In genomic region chr17:29615492-29616299, GRCh38 we compare ENCODE assay signal across 8 cellular contexts.
A peak's percentile ranks its signal among the peaks of the same experiment; 100 is the strongest.
DNase-seq lines count a peak whose midpoint lies in the region; ATAC-seq lines count a peak whose summit lies in the region.

No MANE protein-coding gene starts in this region.

- peaks cover 4% of the 10 kb centered on the region for H3K36me3 Mint-ChIP-seq in central memory CD8-positive, alpha-beta T cell (ENCODE audit: insufficient read depth)

- peak overlapping the region; percentile 85 for H3K4me3 Mint-ChIP-seq in central memory CD8-positive, alpha-beta T cell

- H3K9me3 Mint-ChIP-seq in central memory CD8-positive, alpha-beta T cell, result no peaks in the 10 kb centered on the region

- peaks cover 41% of the 10 kb centered on the region for H3K4me1 Mint-ChIP-seq in central memory CD8-positive, alpha-beta T cell

- peak; percentile 94 for DNase-seq in CD1c-positive myeloid dendritic cell (ENCODE audit: extremely low spot score)
- peak; percentile 50 for DNase-seq in NCI-H1092 (lab: John Stamatoyannopoulos, UW)
- peak; percentile 75 for DNase-seq in activated CD4-positive, alpha-beta T cell treated with anti-CD3 and anti-CD28 coated beads for 1 hour
- peak; percentile 69 to 77 for DNase-seq in central memory CD8-positive, alpha-beta T cell (ENCODE audit: low spot score in 2 of 2)
- peak; percentile 97 for DNase-seq in islet precursor cell
- peak; percentile 82 for DNase-seq in stimulated activated CD4-positive, alpha-beta T cell treated with anti-CD3 and anti-CD28 coated beads, Interleukin-12 subunit alpha, Interleukin-12 subunit beta, amount 100 ng/mL, for 4 hours
- no peak for DNase-seq in SW 1271 (lab: John Stamatoyannopoulos, UW)

- ATAC-seq in GM21390 (IDR thresholded peaks at IDR 0.05; ENCODE audit: unreplicated experiment), result peak; percentile 58
- ATAC-seq in central memory CD8-positive, alpha-beta T cell (replicated peaks; ENCODE audit: extremely low read depth, poor library complexity, severe bottlenecking), result peak; percentile 58

- no peaks in the 10 kb centered on the region for H3K27me3 Mint-ChIP-seq in central memory CD8-positive, alpha-beta T cell

- H3K27ac Mint-ChIP-seq in central memory CD8-positive, alpha-beta T cell (ENCODE audit: low read depth), result peak overlapping the region; percentile 57

Comparison
In these comparisons a context has a peak if more than half of its experiments do, and no peak if none do; other contexts are left out.
1. DNase-seq: peak in CD1c-positive myeloid dendritic cell (single experiment), NCI-H1092 (single experiment), activated CD4-positive, alpha-beta T cell treated with anti-CD3 and anti-CD28 coated beads for 1 hour (single experiment), central memory CD8-positive, alpha-beta T cell (2 of 2), islet precursor cell (single experiment) and stimulated activated CD4-positive, alpha-beta T cell treated with anti-CD3 and anti-CD28 coated beads, Interleukin-12 subunit alpha, Interleukin-12 subunit beta, amount 100 ng/mL, for 4 hours (single experiment); none in SW 1271 (0 of 2).